8 cellular contexts compared by ENCODE assay signal in genomic region chr14:70821581-70821915, GRCh38. TPM values are rescaled to one million over a fixed set of nuclear protein-coding genes. Genes with fewer than 3 reads are reported as not detected.
DNase-seq lines count a peak whose midpoint lies in the region; ATAC-seq and TF ChIP-seq lines count a peak whose summit lies in the region.

No MANE protein-coding gene starts in this region.

- peaks cover 36% of the 10 kb centered on the region for H3K27me3 Mint-ChIP-seq in activated CD4-positive, alpha-beta memory T cell treated with anti-CD3 and anti-CD28 coated beads, Interleukin-2, amount 10 ng/mL, durations not matched to agents 7 days and 5 days

- peaks cover 4% of the 10 kb centered on the region for H3F3A ChIP-seq in smooth muscle cell (ENCODE audit: low read depth)

- H3K4me1 ChIP-seq in HEK293 (ENCODE audit: control insufficient read depth, insufficient read depth, low read length) (no peaks in the 10 kb centered on the region), iPS DF 6.9 (ENCODE audit: control insufficient read depth, insufficient read depth, low read length) (no peaks in the 10 kb centered on the region), smooth muscle cell (ENCODE audit: low read depth) (peaks cover 17% of the 10 kb centered on the region)

- ATAC-seq in GM19324 (IDR thresholded peaks at IDR 0.05; ENCODE audit: low FRiP score, unreplicated experiment), result no peak

- peak overlapping the region; percentile 76 for H3K4me3 Mint-ChIP-seq in activated CD4-positive, alpha-beta memory T cell treated with anti-CD3 and anti-CD28 coated beads, Interleukin-2, amount 10 ng/mL, durations not matched to agents 7 days and 5 days

- peak overlapping the region; percentile 91 for H3K4me2 ChIP-seq in smooth muscle cell

- H3K27me3 ChIP-seq in iPS DF 6.9 (ENCODE audit: control insufficient read depth, insufficient read depth, low read length) (no peaks in the 10 kb centered on the region), smooth muscle cell (ENCODE audit: low read depth) (no peaks in the 10 kb centered on the region)

- no peak overlapping the region; the same call in 1 of the 2 replicates for H3K27ac ChIP-seq in HEK293 (ENCODE audit: extremely low read depth, low read depth, low read length)
- no peak overlapping the region for H3K27ac ChIP-seq in iPS DF 6.9 (ENCODE audit: low read length)
- H3K27ac ChIP-seq in smooth muscle cell (ENCODE audit: low read depth), result no peak overlapping the region

- no peak for TF ChIP-seq POLR2A in erythroblast (IDR thresholded peaks at IDR 0.05; ENCODE audit: low read length)

- H4K20me1 ChIP-seq in smooth muscle cell (ENCODE audit: low read depth), result no peaks in the 10 kb centered on the region

- WGBS in iPS DF 6.9 (ENCODE audit: insufficient coverage, insufficient read length), result no CpG with 5 or more reads among the region's 23 CpGs
- WGBS in smooth muscle cell (ENCODE audit: low lambda C conversion rate), result 5% methylated on average over 12 of the region's 23 CpGs

- H3K4me3 ChIP-seq in HEK293 (ENCODE audit: low read depth, low read length) (peak overlapping the region; percentile 80), iPS DF 6.9 (ENCODE audit: low read length) (peak overlapping the region; percentile 67; the same call in 1 of the 2 replicates), smooth muscle cell (peak overlapping the region; percentile 66)

- CTCF ChIA-PET in HEK293 (lab: Yijun Ruan, JAX), result interaction anchor here (0.9 to 1.5 kb wide), 2 partner anchors 85 to 151 kb away, joined by 3 to 5 read pairs; partner anchors contain the start of gene PCNX1
- CTCF ChIA-PET in activated CD4-positive, alpha-beta memory T cell treated with anti-CD3 and anti-CD28 coated beads, Interleukin-2, amount 10 ng/mL, durations not matched to agents 7 days and 5 days (lab: Charles Lee), result interaction anchor here (0.6 to 4.6 kb wide), 5 partner anchors 64 to 151 kb away, joined by 3 to 32 read pairs (median 5); partner anchors contain the start of gene PCNX1

- TF ChIP-seq CTCF in HEK293 (tag by site-specific recombination; IDR thresholded peaks at IDR 0.05) (no peak), smooth muscle cell (IDR thresholded peaks at IDR 0.05; ENCODE audit: borderline replicate concordance, insufficient read depth, poor library complexity, severe bottlenecking) (no peak)

- no peaks in the 10 kb centered on the region for H3K36me3 Mint-ChIP-seq in activated CD4-positive, alpha-beta memory T cell treated with anti-CD3 and anti-CD28 coated beads, Interleukin-2, amount 10 ng/mL, durations not matched to agents 7 days and 5 days (ENCODE audit: low read depth)

- H2AFZ ChIP-seq in smooth muscle cell (ENCODE audit: low read depth), result peak overlapping the region; percentile 64

- peak overlapping the region; percentile 47 for H3K9ac ChIP-seq in smooth muscle cell (ENCODE audit: low read depth)

- H3K27ac Mint-ChIP-seq in activated CD4-positive, alpha-beta memory T cell treated with anti-CD3 and anti-CD28 coated beads, Interleukin-2, amount 10 ng/mL, durations not matched to agents 7 days and 5 days, result no peak overlapping the region

- peaks cover 18% of the 10 kb centered on the region for H3K4me1 Mint-ChIP-seq in activated CD4-positive, alpha-beta memory T cell treated with anti-CD3 and anti-CD28 coated beads, Interleukin-2, amount 10 ng/mL, durations not matched to agents 7 days and 5 days

- no peaks in the 10 kb centered on the region for H3K9me3 Mint-ChIP-seq in activated CD4-positive, alpha-beta memory T cell treated with anti-CD3 and anti-CD28 coated beads, Interleukin-2, amount 10 ng/mL, durations not matched to agents 7 days and 5 days

- no peaks in the 10 kb centered on the region for H3K36me3 ChIP-seq in HEK293 (ENCODE audit: control insufficient read depth in 2 of 2, insufficient read depth in 1 of 2, low read length in 2 of 2)
- H3K36me3 ChIP-seq in iPS DF 6.9 (ENCODE audit: control insufficient read depth, insufficient read depth, low read length), result no peaks in the 10 kb centered on the region
- no peaks in the 10 kb centered on the region for H3K36me3 ChIP-seq in smooth muscle cell (ENCODE audit: low read depth)

- no peak for DNase-seq in activated CD4-positive, alpha-beta memory T cell treated with anti-CD3 and anti-CD28 coated beads, Interleukin-2, amount 10 ng/mL, durations not matched to agents 7 days and 5 days
- DNase-seq in iPS DF 6.9 (ENCODE audit: low read depth, low spot score) (no peak), smooth muscle cell (lab: John Stamatoyannopoulos, UW; ENCODE audit: unreplicated experiment) (no peak), NCI-H146 treated with DMSO at 0.1 percent for 48 hours (lab: John Stamatoyannopoulos, UW; ENCODE audit: unreplicated experiment) (no peak), SKM-1 (lab: John Stamatoyannopoulos, UW; ENCODE audit: unreplicated experiment) (no peak), erythroblast (lab: John Stamatoyannopoulos, UW) (no peak)

- no peaks in the 10 kb centered on the region for H3K79me2 ChIP-seq in smooth muscle cell (ENCODE audit: low read depth)

- no peaks in the 10 kb centered on the region for H3K9me3 ChIP-seq in HEK293 (ENCODE audit: control insufficient read depth, insufficient read depth, low read depth, low read length)
- no peaks in the 10 kb centered on the region for H3K9me3 ChIP-seq in iPS DF 6.9 (ENCODE audit: control insufficient read depth, insufficient read depth, low read length)
- H3K9me3 ChIP-seq in smooth muscle cell (replicated peaks; ENCODE audit: low read depth), result no peaks in the 10 kb centered on the region

- POLR2A ChIA-PET in HEK293 (lab: Yijun Ruan, JAX), result interaction anchor here (0.7 to 2.2 kb wide), 4 partner anchors 9 to 109 kb away, joined by 3 to 17 read pairs (median 4); partner anchors contain the start of gene MAP3K9
- POLR2A ChIA-PET in activated CD4-positive, alpha-beta memory T cell treated with anti-CD3 and anti-CD28 coated beads, Interleukin-2, amount 10 ng/mL, durations not matched to agents 7 days and 5 days (lab: Charles Lee), result interaction anchor here (0.7 to 5.1 kb wide), 10 partner anchors 12 to 1230 kb away, joined by 3 to 26 read pairs (median 3); partner anchors contain the start of genes MAP3K9, PCNX1 and TTC9

TF ChIP-seq in HEK293, 187 proteins besides CTCF, POLR2A, EP300 and RAD21:
- TF ChIP-seq ZNF549 (tag by site-specific recombination; IDR thresholded peaks at IDR 0.05), result no peak
- TF ChIP-seq ZNF488 (tag by site-specific recombination; IDR thresholded peaks at IDR 0.05), result no peak
- TF ChIP-seq ZNF324 (tag by site-specific recombination; IDR thresholded peaks at IDR 0.05), result no peak
- TF ChIP-seq ZNF837 (tag by site-specific recombination; IDR thresholded peaks at IDR 0.05), result no peak
- no peak for TF ChIP-seq ZNF610 (tag by site-specific recombination; IDR thresholded peaks at IDR 0.05; ENCODE audit: borderline replicate concordance)
- no peak for TF ChIP-seq ZBTB17 (tag by site-specific recombination; IDR thresholded peaks at IDR 0.05)

RNA-seq across cellular contexts. Expression of gene MAP3K9, which starts 12.2 kb away (rescaled TPM):
- 1 to 10 TPM; 5.9 to 6.7 TPM for total RNA-seq in activated CD4-positive, alpha-beta memory T cell treated with anti-CD3 and anti-CD28 coated beads, Interleukin-2, amount 10 ng/mL, durations not matched to agents 7 days and 5 days
- total RNA-seq in smooth muscle cell, result 2.0 and 2.4 TPM in 2 replicates
- 0.22 and 1.8 TPM in 2 replicates for polyA plus RNA-seq in smooth muscle cell
